In the genomic region with DNA sequence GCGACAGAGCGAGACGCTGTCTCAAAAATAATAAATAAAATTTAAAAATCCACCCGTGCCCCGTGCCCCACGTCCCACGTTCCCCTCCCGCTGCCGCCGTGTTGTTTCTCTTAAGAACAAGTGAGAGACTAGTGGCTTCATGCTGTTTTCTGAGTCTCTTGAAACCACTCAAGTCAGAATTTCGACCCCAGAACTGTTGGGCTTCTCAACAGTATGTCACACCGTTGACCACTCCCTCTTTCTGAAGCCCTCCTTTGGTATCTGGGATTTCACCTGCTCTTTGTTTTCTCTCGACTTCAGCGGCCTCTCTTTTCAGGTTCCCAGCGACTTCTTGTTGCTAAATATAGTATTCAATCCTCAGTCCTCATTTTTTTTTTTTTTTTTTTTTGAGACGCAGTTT, we compare ENCODE assay signal across 9 cellular contexts. TPM values are rescaled to one million over a fixed set of nuclear protein-coding genes. Genes with fewer than 3 reads are reported as not detected.
A peak's percentile ranks its signal among the peaks of the same experiment; 100 is the strongest.
DNase-seq lines count a peak whose midpoint lies in the region; ATAC-seq and TF ChIP-seq lines count a peak whose summit lies in the region.
"Had no signal": no experiment of that assay in that cellular context is flagged by ENCODE, and none has a peak within 500 bp of the region (broad histone marks: within the 10 kb centered on the region; RNA-seq: fewer than 3 reads in every experiment).

No MANE protein-coding gene starts in this region.

- H3K9me3 Mint-ChIP-seq in T-helper 2 cell treated with Interferon-gamma antibody and Interleukin-4, amounts not matched to agents 5 μg/mL and 100 μg/mL, for 36 hours: no peaks in the 10 kb centered on the region
- H3K9me3 Mint-ChIP-seq in activated CD8-positive, alpha-beta T cell treated with anti-CD3 and anti-CD28 coated beads, Interleukin-2, amount 10 ng/mL, durations not matched to agents 7 days and 5 days (ENCODE audit: insufficient read depth): no peaks in the 10 kb centered on the region
- no peaks in the 10 kb centered on the region for H3K9me3 Mint-ChIP-seq in immature natural killer cell

- H3K27me3 Mint-ChIP-seq in T-helper 2 cell treated with Interferon-gamma antibody and Interleukin-4, amounts not matched to agents 5 μg/mL and 100 μg/mL, for 36 hours (ENCODE audit: low read depth): no peaks in the 10 kb centered on the region
- no peaks in the 10 kb centered on the region for H3K27me3 Mint-ChIP-seq in activated CD8-positive, alpha-beta T cell treated with anti-CD3 and anti-CD28 coated beads, Interleukin-2, amount 10 ng/mL, durations not matched to agents 7 days and 5 days (ENCODE audit: low read depth)
- peaks cover 12 to 19% (median 17%) of the 10 kb centered on the region in 3 donors for H3K27me3 Mint-ChIP-seq in immature natural killer cell (ENCODE audit: low read depth in 3 of 3)

- TF ChIP-seq EP300 in suprapubic skin (IDR thresholded peaks at IDR 0.05): no peak

- DNase-seq in T-helper 2 cell treated with Interferon-gamma antibody and Interleukin-4, amounts not matched to agents 5 μg/mL and 100 μg/mL, for 36 hours (ENCODE audit: low spot score): no peak
- no peak for DNase-seq in T-helper 2 cell
- DNase-seq in activated CD8-positive, alpha-beta T cell treated with anti-CD3 and anti-CD28 coated beads, Interleukin-2, amount 10 ng/mL, durations not matched to agents 7 days and 5 days: no peak
- DNase-seq in immature natural killer cell: no peak
- DNase-seq in suprapubic skin (ENCODE audit: low spot score in 2 of 2): no peak
- no peak for DNase-seq in left lobe of liver (ENCODE audit: low spot score)
- DNase-seq in inferior parietal cortex (ENCODE audit: extremely low spot score): no peak

- no peak for TF ChIP-seq POLR2A in suprapubic skin (IDR thresholded peaks at IDR 0.05)

- peaks cover 8% of the 10 kb centered on the region for H3K4me1 ChIP-seq in suprapubic skin

- H3K4me3 ChIP-seq in suprapubic skin: peak overlapping the region; percentile 78

- ATAC-seq in activated CD8-positive, alpha-beta T cell treated with anti-CD3 and anti-CD28 coated beads, Interleukin-2, amount 10 ng/mL, durations not matched to agents 7 days and 5 days: no peak
- ATAC-seq in left lobe of liver (no peak), HG03280 (IDR thresholded peaks at IDR 0.05; ENCODE audit: unreplicated experiment) (no peak)

- peaks cover 15% of the 10 kb centered on the region for H3K36me3 Mint-ChIP-seq in T-helper 2 cell treated with Interferon-gamma antibody and Interleukin-4, amounts not matched to agents 5 μg/mL and 100 μg/mL, for 36 hours (ENCODE audit: low read depth)
- H3K36me3 Mint-ChIP-seq in activated CD8-positive, alpha-beta T cell treated with anti-CD3 and anti-CD28 coated beads, Interleukin-2, amount 10 ng/mL, durations not matched to agents 7 days and 5 days (ENCODE audit: low read depth): peaks cover 18% of the 10 kb centered on the region
- H3K36me3 Mint-ChIP-seq in immature natural killer cell: peaks cover 4 to 12% (median 10%) of the 10 kb centered on the region in 3 donors

- H3K4me3 Mint-ChIP-seq in T-helper 2 cell treated with Interferon-gamma antibody and Interleukin-4, amounts not matched to agents 5 μg/mL and 100 μg/mL, for 36 hours: peak overlapping the region; percentile 99
- peak overlapping the region; percentile 100 for H3K4me3 Mint-ChIP-seq in activated CD8-positive, alpha-beta T cell treated with anti-CD3 and anti-CD28 coated beads, Interleukin-2, amount 10 ng/mL, durations not matched to agents 7 days and 5 days
- H3K4me3 Mint-ChIP-seq in immature natural killer cell: peak overlapping the region; percentile 93 to 99 (median 98)

- H3K27ac ChIP-seq in suprapubic skin: peak overlapping the region; percentile 92

- CTCF ChIA-PET in activated CD8-positive, alpha-beta T cell treated with anti-CD3 and anti-CD28 coated beads, Interleukin-2, amount 10 ng/mL, durations not matched to agents 7 days and 5 days (lab: Charles Lee): interaction anchor here (0.7 to 1.4 kb wide), 4 partner anchors 24 to 101 kb away, joined by 3 to 8 read pairs (median 4); a partner anchor contains a TSS

- POLR2A ChIA-PET in activated CD8-positive, alpha-beta T cell treated with anti-CD3 and anti-CD28 coated beads, Interleukin-2, amount 10 ng/mL, durations not matched to agents 7 days and 5 days (lab: Charles Lee): interaction anchor here (0.6 to 2.3 kb wide), 5 partner anchors 8 to 25 kb away, joined by 4 to 12 read pairs (median 7); a partner anchor contains a TSS

- WGBS in suprapubic skin: 39% methylated on average over 16 of the region's 16 CpGs

- H3K36me3 ChIP-seq in suprapubic skin: peaks cover 15% of the 10 kb centered on the region

- H3K27ac Mint-ChIP-seq in T-helper 2 cell treated with Interferon-gamma antibody and Interleukin-4, amounts not matched to agents 5 μg/mL and 100 μg/mL, for 36 hours: peak overlapping the region; percentile 83
- peak overlapping the region; percentile 58 for H3K27ac Mint-ChIP-seq in activated CD8-positive, alpha-beta T cell treated with anti-CD3 and anti-CD28 coated beads, Interleukin-2, amount 10 ng/mL, durations not matched to agents 7 days and 5 days
- peak overlapping the region; percentile 89 to 99 (median 98) for H3K27ac Mint-ChIP-seq in immature natural killer cell

- H3K4me1 Mint-ChIP-seq in T-helper 2 cell treated with Interferon-gamma antibody and Interleukin-4, amounts not matched to agents 5 μg/mL and 100 μg/mL, for 36 hours (ENCODE audit: low read depth): peaks cover 15% of the 10 kb centered on the region
- H3K4me1 Mint-ChIP-seq in activated CD8-positive, alpha-beta T cell treated with anti-CD3 and anti-CD28 coated beads, Interleukin-2, amount 10 ng/mL, durations not matched to agents 7 days and 5 days (ENCODE audit: low read depth): peaks cover 28% of the 10 kb centered on the region
- peaks cover 34 to 52% of the 10 kb centered on the region in 2 donors for H3K4me1 Mint-ChIP-seq in immature natural killer cell

- no peak for TF ChIP-seq CTCF in suprapubic skin (IDR thresholded peaks at IDR 0.05)

- no peaks in the 10 kb centered on the region for H3K27me3 ChIP-seq in suprapubic skin

- no peaks in the 10 kb centered on the region for H3K9me3 ChIP-seq in suprapubic skin

RNA-seq across cellular contexts. Expression of a gene that starts 1.0 kb away (rescaled TPM):
- total RNA-seq in activated CD8-positive, alpha-beta T cell treated with anti-CD3 and anti-CD28 coated beads, Interleukin-2, amount 10 ng/mL, durations not matched to agents 7 days and 5 days: 10 to 100 TPM; 66.0 to 72.1 TPM
- 10 to 100 TPM; 13.9 to 54.6 (median 14.5) TPM for polyA plus RNA-seq in immature natural killer cell
- total RNA-seq in suprapubic skin (100 to 1,000 TPM in 1 of 4 donors, 10 to 100 TPM in 3; 38.4 to 129 (median 40.3) TPM), left lobe of liver (18.1 TPM)

RNA-seq across cellular contexts. Expression of a gene that starts 24.7 kb away (rescaled TPM):
- 10 to 100 TPM; 85.9 to 86.4 TPM for total RNA-seq in activated CD8-positive, alpha-beta T cell treated with anti-CD3 and anti-CD28 coated beads, Interleukin-2, amount 10 ng/mL, durations not matched to agents 7 days and 5 days
- 100 to 1,000 TPM; 119 to 227 (median 178) TPM for polyA plus RNA-seq in immature natural killer cell
- total RNA-seq in suprapubic skin (10 to 100 TPM; 11.2 to 23.6 (median 18.7) TPM), left lobe of liver (99.1 TPM)

RNA-seq across cellular contexts. Expression of a gene that starts 34.2 kb away (rescaled TPM):
- 1 to 10 TPM in 1 of 2 experiments, under 1 TPM in 1; 0.66 to 1.6 TPM for total RNA-seq in activated CD8-positive, alpha-beta T cell treated with anti-CD3 and anti-CD28 coated beads, Interleukin-2, amount 10 ng/mL, durations not matched to agents 7 days and 5 days
- polyA plus RNA-seq in immature natural killer cell: under 1 TPM in 1 of 3 donors, not detected in 2; 0.13 TPM
- total RNA-seq in suprapubic skin (1 to 10 TPM in 2 of 4 donors, not detected in 2; 1.0 TPM), left lobe of liver (0.45 TPM)
- total RNA-seq: HT1080 had no signal

RNA-seq across cellular contexts. Expression of a gene that starts 37.0 kb away (rescaled TPM):
- 10 to 100 TPM; 46.7 to 47.1 TPM for total RNA-seq in activated CD8-positive, alpha-beta T cell treated with anti-CD3 and anti-CD28 coated beads, Interleukin-2, amount 10 ng/mL, durations not matched to agents 7 days and 5 days
- 10 to 100 TPM; 46.7 to 61.7 (median 47.7) TPM for polyA plus RNA-seq in immature natural killer cell
- total RNA-seq in suprapubic skin: 10 to 100 TPM; 28.6 to 34.6 (median 30.9) TPM
- 10.0 TPM for total RNA-seq in left lobe of liver
